8 cellular contexts compared by ENCODE assay signal in genomic region chr17:7615265-7615747, GRCh38. TPM values are rescaled to one million over a fixed set of nuclear protein-coding genes. Genes with fewer than 3 reads are reported as not detected.
DNase-seq lines count a peak whose midpoint lies in the region; ATAC-seq and TF ChIP-seq lines count a peak whose summit lies in the region.

No MANE protein-coding gene starts in this region.

- H4K20me1 ChIP-seq in GM23248 (ENCODE audit: insufficient read depth) = no peaks in the 10 kb centered on the region; the same call in 1 of the 2 replicates

- ATAC-seq in HG03439 (IDR thresholded peaks at IDR 0.05; ENCODE audit: unreplicated experiment) = no peak

- no peaks in the 10 kb centered on the region for H3K9me2 ChIP-seq in GM23248 (ENCODE audit: insufficient read depth)

- H3K4me2 ChIP-seq in GM23248 (ENCODE audit: unreplicated experiment) = peak overlapping the region; percentile 78

- peaks cover 41% of the 10 kb centered on the region for H3K79me2 ChIP-seq in GM23248 (ENCODE audit: insufficient read depth)

- no peaks in the 10 kb centered on the region for H3K9me3 ChIP-seq in GM23248 (ENCODE audit: low read depth)
- H3K9me3 ChIP-seq in WERI-Rb-1 (ENCODE audit: severe bottlenecking) = no peaks in the 10 kb centered on the region
- no peaks in the 10 kb centered on the region for H3K9me3 ChIP-seq in skeletal muscle tissue (ENCODE audit: control insufficient read depth in 3 of 3, low read length in 3 of 3)

- no peak for TF ChIP-seq CTCF in WERI-Rb-1 (IDR thresholded peaks at IDR 0.05; ENCODE audit: low read depth, low read length)
- TF ChIP-seq CTCF in foreskin fibroblast (IDR thresholded peaks at IDR 0.05; ENCODE audit: low read depth, low read length) = no peak

- no peaks in the 10 kb centered on the region for H3K27me3 ChIP-seq in GM23248 (replicated peaks; ENCODE audit: insufficient read depth)
- H3K27me3 ChIP-seq in WERI-Rb-1 (ENCODE audit: insufficient read depth, low read depth, severe bottlenecking) = no peaks in the 10 kb centered on the region
- H3K27me3 ChIP-seq in skeletal muscle tissue (ENCODE audit: control insufficient read depth in 3 of 3, insufficient read depth in 3 of 3, low read length in 3 of 3) = no peaks in the 10 kb centered on the region

- H3K4me3 ChIP-seq in GM23248 (peak overlapping the region; percentile 74), WERI-Rb-1 (ENCODE audit: low read depth, low read length) (peak overlapping the region; percentile 57), foreskin fibroblast (ENCODE audit: low read depth in 1 of 2, low read length in 2 of 2) (peak overlapping the region; percentile 45 to 68), skeletal muscle tissue (ENCODE audit: low read length in 3 of 3) (peak overlapping the region; percentile 76 to 80 (median 76))

- H3K4me1 ChIP-seq in GM23248 (ENCODE audit: insufficient read depth) = peaks cover 26% of the 10 kb centered on the region
- peaks cover 24 to 27% (median 25%) of the 10 kb centered on the region in 3 donors for H3K4me1 ChIP-seq in skeletal muscle tissue (ENCODE audit: control insufficient read depth in 3 of 3, insufficient read depth in 3 of 3, low read length in 3 of 3)

- H3F3A ChIP-seq in GM23248 (ENCODE audit: insufficient read depth) = 0 out of 2 replicates have a peak, but pooled peaks cover 6% of the 10 kb centered on the region

- peak overlapping the region; percentile 63 for H3K27ac ChIP-seq in GM23248
- H3K27ac ChIP-seq in WERI-Rb-1 = peak overlapping the region; percentile 78
- H3K27ac ChIP-seq in skeletal muscle tissue (ENCODE audit: low read depth, low read length) = peak overlapping the region; percentile 82

- H3K36me3 ChIP-seq in GM23248 (ENCODE audit: low read depth) (0 out of 2 replicates have a peak, but pooled peaks cover 9% of the 10 kb centered on the region), WERI-Rb-1 (peaks cover 20% of the 10 kb centered on the region), skeletal muscle tissue (ENCODE audit: control insufficient read depth in 3 of 3, insufficient read depth in 3 of 3, low read length in 3 of 3) (peaks cover 0 to 2% (median 0%) of the 10 kb centered on the region in 3 donors)

- H2AFZ ChIP-seq in GM23248 = peak overlapping the region; percentile 96

- DNase-seq in GM23248 (no peak), WERI-Rb-1 (no peak), foreskin fibroblast (no peak), cerebellar cortex (ENCODE audit: low spot score) (no peak), cortex of kidney (lab: John Stamatoyannopoulos, UW) (no peak), HT-29 (ENCODE audit: low spot score) (no peak)

- WGBS in GM23248 (ENCODE audit: low coverage in 1 of 2, low lambda C conversion rate in 2 of 2, missing lambda C conversion rate in 2 of 2), 2 experiments = 1 to 3% methylated on average over 24 to 28 of the region's 28 CpGs

- H3K9ac ChIP-seq in GM23248 (peak overlapping the region; percentile 76), skeletal muscle tissue (ENCODE audit: low read depth in 1 of 3, low read length in 3 of 3) (peak overlapping the region; percentile 64 to 75 (median 65))

- in situ Hi-C loops in GM23248 (cut with MboI) = no loop called here

RNA-seq across cellular contexts. Expression of gene FXR2, which starts 0.6 kb away (rescaled TPM):
- 44.5 and 57.1 TPM in 2 replicates for total RNA-seq in GM23248 (2014; rRNA removed; shearing (Covaris generic))
- polyA plus RNA-seq in GM23248 (2016; fragmentation: Nextera tagmentation; extraction: Ambion mirVana) = 10.9 and 13.5 TPM in 2 replicates
- total RNA-seq in skeletal muscle tissue = 42.3 TPM
- 23.8 and 30.3 TPM in 2 replicates for total RNA-seq in HT-29 (2014; rRNA removed; shearing (Covaris generic))

RNA-seq across cellular contexts. Expression of gene SAT2, which starts 12.3 kb away (rescaled TPM):
- total RNA-seq in GM23248 (2014; rRNA removed; shearing (Covaris generic)) = 21.5 and 31.8 TPM in 2 replicates
- polyA plus RNA-seq in GM23248 (2016; fragmentation: Nextera tagmentation; extraction: Ambion mirVana) = 41.4 and 43.5 TPM in 2 replicates
- total RNA-seq in skeletal muscle tissue = 41.2 TPM
- 3.2 and 5.4 TPM in 2 replicates for total RNA-seq in HT-29 (2014; rRNA removed; shearing (Covaris generic))

RNA-seq across cellular contexts. Expression of gene SHBG, which starts 14.6 kb away (rescaled TPM):
- total RNA-seq in GM23248 (2014; rRNA removed; shearing (Covaris generic)) = 6.1 TPM in 1 of 2 replicates, not detected in the other
- 0.96 and 1.0 TPM in 2 replicates for polyA plus RNA-seq in GM23248 (2016; fragmentation: Nextera tagmentation; extraction: Ambion mirVana)
- total RNA-seq in skeletal muscle tissue = not detected
- total RNA-seq in HT-29 (2014; rRNA removed; shearing (Covaris generic)) = 0.13 TPM in 1 of 2 replicates, not detected in the other

RNA-seq across cellular contexts. Expression of gene SOX15, which starts 25.4 kb away (rescaled TPM):
- total RNA-seq in GM23248 (2014; rRNA removed; shearing (Covaris generic)) = 3.9 TPM in 1 of 2 replicates, not detected in the other
- polyA plus RNA-seq in GM23248 (2016; fragmentation: Nextera tagmentation; extraction: Ambion mirVana) = 0.71 and 1.1 TPM in 2 replicates
- total RNA-seq in skeletal muscle tissue = not detected
- 0.70 TPM in 1 of 2 replicates, not detected in the other for total RNA-seq in HT-29 (2014; rRNA removed; shearing (Covaris generic))

RNA-seq across cellular contexts. Expression of gene MPDU1, which starts 31.7 kb away (rescaled TPM):
- total RNA-seq in GM23248 (2014; rRNA removed; shearing (Covaris generic)) = 127 and 195 TPM in 2 replicates
- 63.2 and 65.9 TPM in 2 replicates for polyA plus RNA-seq in GM23248 (2016; fragmentation: Nextera tagmentation; extraction: Ambion mirVana)
- total RNA-seq in skeletal muscle tissue = 26.1 TPM
- 79.8 and 81.4 TPM in 2 replicates for total RNA-seq in HT-29 (2014; rRNA removed; shearing (Covaris generic))
